In the genomic region with DNA sequence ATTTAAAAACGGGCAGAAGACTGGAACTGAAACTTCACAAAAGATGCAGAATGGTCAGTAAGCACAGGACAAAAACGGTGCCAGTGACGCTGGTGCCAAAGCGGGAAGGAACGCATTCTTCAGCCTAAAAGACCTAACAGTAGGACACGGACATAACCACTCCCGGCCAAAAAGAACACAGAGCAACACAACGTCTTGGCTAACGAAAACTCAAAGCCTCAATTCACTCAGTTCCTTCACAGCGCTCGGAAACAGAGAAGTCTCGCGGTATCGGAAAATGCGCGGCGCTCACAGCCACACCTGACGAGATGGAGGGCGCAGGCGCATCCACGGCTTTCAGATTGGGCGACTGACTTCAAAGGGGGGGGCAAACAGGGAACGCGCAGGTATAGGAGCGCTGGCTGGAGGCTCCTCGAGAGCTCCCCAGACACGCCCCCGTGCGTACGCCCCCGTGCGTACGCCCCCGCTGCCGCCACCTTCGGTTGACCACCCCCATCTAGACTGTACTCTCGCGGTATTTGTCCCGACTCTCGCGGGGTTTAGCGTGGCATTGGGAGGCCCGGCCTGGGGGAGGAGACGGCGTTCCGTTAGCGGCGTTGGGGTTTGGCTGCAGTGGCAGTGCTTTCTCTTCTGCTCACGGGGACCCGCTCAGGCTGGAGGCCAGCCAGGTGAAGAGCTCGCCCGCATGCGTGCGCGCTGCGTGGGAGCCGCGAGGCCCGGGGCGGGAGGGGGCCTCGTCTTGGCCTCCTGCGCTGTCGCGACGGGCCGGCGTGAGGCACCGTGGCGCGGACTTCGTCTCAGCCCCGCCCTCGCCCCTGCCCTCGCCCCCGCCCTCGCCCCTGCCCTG, we compare ENCODE assay signal across 1 cellular context.
A peak's percentile ranks its signal among the peaks of the same experiment; 100 is the strongest.
TF ChIP-seq lines count a peak whose summit lies in the region.

A gene (plus strand): TSS at position 576 of the 847 bp plus-strand sequence. CDS start 321 bp downstream, outside the sequence.

TF ChIP-seq in HepG2, 621 proteins besides CTCF, POLR2A, EP300 and RAD21 (continued from another document):
- TF ChIP-seq, protein P1, sequence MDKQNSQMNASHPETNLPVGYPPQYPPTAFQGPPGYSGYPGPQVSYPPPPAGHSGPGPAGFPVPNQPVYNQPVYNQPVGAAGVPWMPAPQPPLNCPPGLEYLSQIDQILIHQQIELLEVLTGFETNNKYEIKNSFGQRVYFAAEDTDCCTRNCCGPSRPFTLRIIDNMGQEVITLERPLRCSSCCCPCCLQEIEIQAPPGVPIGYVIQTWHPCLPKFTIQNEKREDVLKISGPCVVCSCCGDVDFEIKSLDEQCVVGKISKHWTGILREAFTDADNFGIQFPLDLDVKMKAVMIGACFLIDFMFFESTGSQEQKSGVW (CRISPR knock-in tag; IDR thresholded peaks at IDR 0.05; ENCODE audit: borderline replicate concordance), result no peak
- TF ChIP-seq, protein P2, sequence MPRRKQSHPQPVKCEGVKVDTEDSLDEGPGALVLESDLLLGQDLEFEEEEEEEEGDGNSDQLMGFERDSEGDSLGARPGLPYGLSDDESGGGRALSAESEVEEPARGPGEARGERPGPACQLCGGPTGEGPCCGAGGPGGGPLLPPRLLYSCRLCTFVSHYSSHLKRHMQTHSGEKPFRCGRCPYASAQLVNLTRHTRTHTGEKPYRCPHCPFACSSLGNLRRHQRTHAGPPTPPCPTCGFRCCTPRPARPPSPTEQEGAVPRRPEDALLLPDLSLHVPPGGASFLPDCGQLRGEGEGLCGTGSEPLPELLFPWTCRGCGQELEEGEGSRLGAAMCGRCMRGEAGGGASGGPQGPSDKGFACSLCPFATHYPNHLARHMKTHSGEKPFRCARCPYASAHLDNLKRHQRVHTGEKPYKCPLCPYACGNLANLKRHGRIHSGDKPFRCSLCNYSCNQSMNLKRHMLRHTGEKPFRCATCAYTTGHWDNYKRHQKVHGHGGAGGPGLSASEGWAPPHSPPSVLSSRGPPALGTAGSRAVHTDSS (CRISPR knock-in tag; conservative IDR thresholded peaks at IDR 0.05), result no peak
- TF ChIP-seq, protein P3, sequence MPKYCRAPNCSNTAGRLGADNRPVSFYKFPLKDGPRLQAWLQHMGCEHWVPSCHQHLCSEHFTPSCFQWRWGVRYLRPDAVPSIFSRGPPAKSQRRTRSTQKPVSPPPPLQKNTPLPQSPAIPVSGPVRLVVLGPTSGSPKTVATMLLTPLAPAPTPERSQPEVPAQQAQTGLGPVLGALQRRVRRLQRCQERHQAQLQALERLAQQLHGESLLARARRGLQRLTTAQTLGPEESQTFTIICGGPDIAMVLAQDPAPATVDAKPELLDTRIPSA (CRISPR knock-in tag; IDR thresholded peaks at IDR 0.05; ENCODE audit: borderline replicate concordance), result no peak; the same call in 1 of the 2 replicates
- TF ChIP-seq, protein P4, sequence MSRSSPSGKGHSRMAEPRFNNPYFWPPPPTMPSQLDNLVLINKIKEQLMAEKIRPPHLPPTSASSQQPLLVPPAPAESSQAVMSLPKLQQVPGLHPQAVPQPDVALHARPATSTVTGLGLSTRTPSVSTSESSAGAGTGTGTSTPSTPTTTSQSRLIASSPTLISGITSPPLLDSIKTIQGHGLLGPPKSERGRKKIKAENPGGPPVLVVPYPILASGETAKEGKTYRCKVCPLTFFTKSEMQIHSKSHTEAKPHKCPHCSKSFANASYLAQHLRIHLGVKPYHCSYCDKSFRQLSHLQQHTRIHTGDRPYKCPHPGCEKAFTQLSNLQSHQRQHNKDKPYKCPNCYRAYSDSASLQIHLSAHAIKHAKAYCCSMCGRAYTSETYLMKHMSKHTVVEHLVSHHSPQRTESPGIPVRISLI (CRISPR knock-in tag; IDR thresholded peaks at IDR 0.05; ENCODE audit: borderline replicate concordance), result peak; percentile 59; the same call in 1 of the 2 replicates
- TF ChIP-seq, protein P5, sequence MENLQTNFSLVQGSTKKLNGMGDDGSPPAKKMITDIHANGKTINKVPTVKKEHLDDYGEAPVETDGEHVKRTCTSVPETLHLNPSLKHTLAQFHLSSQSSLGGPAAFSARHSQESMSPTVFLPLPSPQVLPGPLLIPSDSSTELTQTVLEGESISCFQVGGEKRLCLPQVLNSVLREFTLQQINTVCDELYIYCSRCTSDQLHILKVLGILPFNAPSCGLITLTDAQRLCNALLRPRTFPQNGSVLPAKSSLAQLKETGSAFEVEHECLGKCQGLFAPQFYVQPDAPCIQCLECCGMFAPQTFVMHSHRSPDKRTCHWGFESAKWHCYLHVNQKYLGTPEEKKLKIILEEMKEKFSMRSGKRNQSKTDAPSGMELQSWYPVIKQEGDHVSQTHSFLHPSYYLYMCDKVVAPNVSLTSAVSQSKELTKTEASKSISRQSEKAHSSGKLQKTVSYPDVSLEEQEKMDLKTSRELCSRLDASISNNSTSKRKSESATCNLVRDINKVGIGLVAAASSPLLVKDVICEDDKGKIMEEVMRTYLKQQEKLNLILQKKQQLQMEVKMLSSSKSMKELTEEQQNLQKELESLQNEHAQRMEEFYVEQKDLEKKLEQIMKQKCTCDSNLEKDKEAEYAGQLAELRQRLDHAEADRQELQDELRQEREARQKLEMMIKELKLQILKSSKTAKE (CRISPR knock-in tag; IDR thresholded peaks at IDR 0.05; ENCODE audit: borderline replicate concordance), result peak; percentile 64
- TF ChIP-seq NRL (CRISPR knock-in tag; IDR thresholded peaks at IDR 0.05; ENCODE audit: borderline replicate concordance) (no peak), ZSCAN21 (CRISPR knock-in tag; IDR thresholded peaks at IDR 0.05; ENCODE audit: borderline replicate concordance) (peak; percentile 81; the same call in 1 of the 2 replicates), CENPT (CRISPR knock-in tag; IDR thresholded peaks at IDR 0.05; ENCODE audit: low read depth) (no peak), SAFB2 (CRISPR knock-in tag; IDR thresholded peaks at IDR 0.05; ENCODE audit: borderline replicate concordance, low read depth) (peak; percentile 71), ZNF674 (CRISPR knock-in tag; IDR thresholded peaks at IDR 0.05; ENCODE audit: low read depth) (0 out of 2 replicates have a peak, but pooled peaks have one; percentile 87), MXD4 (CRISPR knock-in tag; IDR thresholded peaks at IDR 0.05) (peak; percentile 76; the same call in 1 of the 2 replicates), ZNF878 (CRISPR knock-in tag; IDR thresholded peaks at IDR 0.05) (peak; percentile 85), ZNF724P (CRISPR knock-in tag; IDR thresholded peaks at IDR 0.05; ENCODE audit: borderline replicate concordance) (no peak), ZNF788 (CRISPR knock-in tag; IDR thresholded peaks at IDR 0.05; ENCODE audit: borderline replicate concordance) (peak; percentile 75)
